ENCODE assay signal across 8 cellular contexts in the genomic region with DNA sequence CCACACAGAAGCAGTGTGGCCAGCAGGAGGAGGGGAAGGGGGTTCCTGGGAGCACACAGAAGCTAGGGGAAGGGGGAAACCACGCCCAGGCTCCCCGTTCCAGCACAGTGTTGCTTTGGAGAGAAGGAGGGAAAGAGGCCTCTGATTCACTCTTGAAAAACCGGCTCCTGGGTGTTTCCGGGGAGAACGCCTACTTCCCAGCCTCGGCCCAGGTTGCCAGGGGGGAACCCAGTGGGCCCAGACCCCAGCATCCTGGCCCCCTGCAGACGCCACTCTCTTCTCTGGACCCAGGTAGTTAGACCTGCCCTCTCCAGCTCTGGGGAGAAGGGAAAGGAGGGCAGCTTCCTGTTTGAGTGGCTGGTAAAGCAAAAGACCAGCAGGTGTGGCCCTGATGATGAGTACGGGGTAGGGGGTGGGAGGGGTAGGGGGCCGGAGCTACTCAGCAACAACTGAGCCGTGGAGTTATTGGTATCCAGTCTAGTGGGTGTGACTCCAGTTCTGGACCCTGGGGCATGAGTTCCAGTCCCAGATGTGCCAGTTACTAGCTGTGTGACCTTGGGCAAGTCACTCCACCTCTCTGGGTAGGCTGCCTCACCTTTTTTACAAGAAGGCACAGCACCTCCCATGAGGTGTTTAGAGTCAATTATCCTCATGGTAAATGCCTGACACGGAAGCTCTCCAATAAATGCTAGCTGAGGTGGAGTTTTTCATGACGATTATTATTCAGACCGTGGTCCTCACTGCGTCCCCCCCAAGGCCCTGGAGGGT. TPM values are rescaled to one million over a fixed set of nuclear protein-coding genes. Genes with fewer than 3 reads are reported as not detected.
DNase-seq lines count a peak whose midpoint lies in the region; ATAC-seq and TF ChIP-seq lines count a peak whose summit lies in the region.

No MANE protein-coding gene starts in this region.

- ATAC-seq in RWPE2 (ENCODE audit: low read depth), result peak; percentile 20; the same call in 2 of the 3 replicates
- ATAC-seq in GM19455 (IDR thresholded peaks at IDR 0.05; ENCODE audit: unreplicated experiment), result no peak
- no peak for ATAC-seq in HG02763 (IDR thresholded peaks at IDR 0.05; ENCODE audit: unreplicated experiment)

- no peaks in the 10 kb centered on the region for H3K9me3 ChIP-seq in ES-I3 (ENCODE audit: control insufficient read depth, insufficient read depth, low read length)
- H3K9me3 ChIP-seq in RWPE2 (ENCODE audit: severe bottlenecking), result no peaks in the 10 kb centered on the region

- peak overlapping the region; percentile 78 for H3K9ac ChIP-seq in ES-I3 (ENCODE audit: low read depth, low read length)
- peak overlapping the region; percentile 42 for H3K9ac ChIP-seq in rectal smooth muscle tissue (ENCODE audit: low read length)

- H3K36me3 ChIP-seq in ES-I3 (ENCODE audit: insufficient read depth, low read length) (no peaks in the 10 kb centered on the region), RWPE2 (ENCODE audit: low read depth) (peaks cover 44% of the 10 kb centered on the region), rectal smooth muscle tissue (ENCODE audit: control insufficient read depth, insufficient read depth, low read length) (no peaks in the 10 kb centered on the region)

- H3K4me1 ChIP-seq in ES-I3 (ENCODE audit: insufficient read depth, low read length) (peaks cover 11% of the 10 kb centered on the region), RWPE2 (ENCODE audit: insufficient read depth, poor library complexity, severe bottlenecking) (peaks cover 20% of the 10 kb centered on the region), rectal smooth muscle tissue (ENCODE audit: control insufficient read depth, insufficient read depth, low read length) (peaks cover 5% of the 10 kb centered on the region)

- H3K27me3 ChIP-seq in RWPE2 (ENCODE audit: insufficient read depth, poor library complexity, severe bottlenecking), result no peaks in the 10 kb centered on the region
- H3K27me3 ChIP-seq in rectal smooth muscle tissue (ENCODE audit: control insufficient read depth, insufficient read depth, low read length), result no peaks in the 10 kb centered on the region

- no peak for TF ChIP-seq CTCF in RWPE2 (IDR thresholded peaks at IDR 0.05; ENCODE audit: poor library complexity, severe bottlenecking)
- no peak for TF ChIP-seq CTCF in fibroblast of the aortic adventitia (IDR thresholded peaks at IDR 0.05; ENCODE audit: insufficient read depth, low read length)

- DNase-seq in RWPE2 (ENCODE audit: low spot score), result no peak
- no peak for DNase-seq in fibroblast of the aortic adventitia (ENCODE audit: low read depth)
- no peak for DNase-seq in NOMO-1 treated with DMSO at 0.1 percent for 48 hours (lab: John Stamatoyannopoulos, UW; ENCODE audit: unreplicated experiment)
- DNase-seq in Kasumi-1 (lab: John Stamatoyannopoulos, UW), result no peak

- H3K27ac ChIP-seq in RWPE2 (ENCODE audit: poor library complexity, severe bottlenecking), result peak overlapping the region; percentile 80
- H3K27ac ChIP-seq in rectal smooth muscle tissue (ENCODE audit: low read depth, low read length), result peak overlapping the region; percentile 58

- peak overlapping the region; percentile 55 for H3K4me3 ChIP-seq in RWPE2 (ENCODE audit: severe bottlenecking)
- H3K4me3 ChIP-seq in fibroblast of the aortic adventitia (ENCODE audit: low read depth, low read length), result peak overlapping the region; percentile 73
- peak overlapping the region; percentile 70 for H3K4me3 ChIP-seq in rectal smooth muscle tissue (ENCODE audit: low read length)

RNA-seq across cellular contexts. Expression of gene GIPC1, which starts 0.8 kb away (rescaled TPM):
- total RNA-seq in fibroblast of the aortic adventitia (ENCODE audit: low replicate concordance), result 93.5 and 119 TPM in 2 replicates

RNA-seq across cellular contexts. Expression of gene PTGER1, which starts 19.9 kb away (rescaled TPM):
- 1.9 and 3.4 TPM in 2 replicates for total RNA-seq in fibroblast of the aortic adventitia (ENCODE audit: low replicate concordance)

RNA-seq across cellular contexts. Expression of gene DNAJB1, which starts 23.1 kb away (rescaled TPM):
- 54.7 and 95.2 TPM in 2 replicates for total RNA-seq in fibroblast of the aortic adventitia (ENCODE audit: low replicate concordance)

RNA-seq across cellular contexts. Expression of gene TECR, which starts 34.3 kb away (rescaled TPM):
- 2.9 and 41.8 TPM in 2 replicates for total RNA-seq in fibroblast of the aortic adventitia (ENCODE audit: low replicate concordance)
